In genomic region chr15:38312190-38312589, GRCh38 we compare ENCODE assay signal across 26 cellular contexts. TPM values are rescaled to one million over a fixed set of nuclear protein-coding genes. Genes with fewer than 3 reads are reported as not detected.
"Had no signal": no experiment of that assay in that cellular context is flagged by ENCODE, and none has a peak within 500 bp of the region (broad histone marks: within the 10 kb centered on the region; RNA-seq: fewer than 3 reads in every experiment).

No MANE protein-coding gene starts in this region.

- H3K4me1 ChIP-seq: gastrocnemius medialis, psoas muscle, testis had no signal

- H3K27ac ChIP-seq: epithelial cell of prostate, gastrocnemius medialis, left lung, psoas muscle, skin epidermis, spleen, testis, tibial artery had no signal

- H3K27ac Mint-ChIP-seq: naive thymus-derived CD4-positive, alpha-beta T cell; nephron; stimulated activated memory B cell treated with anti-CD40 and anti-IgM and Interleukin-4, amounts not matched to agents 10 μg/mL and 1 μg/mL and 100 μg/mL, for 72 hours; type B pancreatic cell had no signal

- H3K36me3 ChIP-seq: gastrocnemius medialis, left lung, spleen had no signal

- H3K9me3 Mint-ChIP-seq: naive thymus-derived CD4-positive, alpha-beta T cell; nephron; stimulated activated memory B cell treated with anti-CD40 and anti-IgM and Interleukin-4, amounts not matched to agents 10 μg/mL and 1 μg/mL and 100 μg/mL, for 72 hours; type B pancreatic cell had no signal

- H3K4me3 Mint-ChIP-seq: naive thymus-derived CD4-positive, alpha-beta T cell; nephron; stimulated activated memory B cell treated with anti-CD40 and anti-IgM and Interleukin-4, amounts not matched to agents 10 μg/mL and 1 μg/mL and 100 μg/mL, for 72 hours; type B pancreatic cell had no signal

- H3K4me3 ChIP-seq: dorsolateral prefrontal cortex, gastrocnemius medialis, left lung, psoas muscle, skin epidermis, spleen, testis, tibial artery had no signal

- ATAC-seq: esophagus mucosa; gastrocnemius medialis; left cardiac atrium; left lung; naive thymus-derived CD4-positive, alpha-beta T cell; psoas muscle; right cardiac atrium; stimulated activated memory B cell treated with anti-CD40 and anti-IgM and Interleukin-4, amounts not matched to agents 10 μg/mL and 1 μg/mL and 100 μg/mL, for 72 hours; stimulated activated naive CD8-positive, alpha-beta T cell treated with anti-CD3 and anti-CD28 coated beads, Interleukin-15, Interleukin-2, amounts not matched to agents 100 U/mL and 50 U/mL, for 24 hours had no signal

- H3K27me3 Mint-ChIP-seq: stimulated activated memory B cell treated with anti-CD40 and anti-IgM and Interleukin-4, amounts not matched to agents 10 μg/mL and 1 μg/mL and 100 μg/mL, for 72 hours; type B pancreatic cell had no signal

- DNase-seq: cortex of kidney; dorsolateral prefrontal cortex; effector CD4-positive, alpha-beta T cell; foreskin fibroblast; gastrocnemius medialis; head of caudate nucleus; left cardiac atrium; left lung; mesenchymal stem cell; midbrain; naive thymus-derived CD4-positive, alpha-beta T cell; nucleus accumbens; psoas muscle; right cardiac atrium; spleen; stimulated activated CD4-positive, alpha-beta T cell treated with anti-CD3 and anti-CD28 coated beads, Interleukin-4, amount 100 ng/mL, for 4 hours; stimulated activated naive CD8-positive, alpha-beta T cell treated with anti-CD3 and anti-CD28 coated beads, Interleukin-15, Interleukin-2, amounts not matched to agents 100 U/mL and 50 U/mL, for 24 hours; substantia nigra; testis; tibial artery had no signal

- H3K36me3 Mint-ChIP-seq: naive thymus-derived CD4-positive, alpha-beta T cell had no signal

- H3K9me3 ChIP-seq: gastrocnemius medialis, left lung, psoas muscle, spleen, testis, tibial artery had no signal

- H3K27me3 ChIP-seq: dorsolateral prefrontal cortex, gastrocnemius medialis, left lung, spleen, testis, tibial artery had no signal

RNA-seq across cellular contexts. Expression of gene SPRED1, which starts 59.6 kb away (rescaled TPM):
- polyA plus RNA-seq: naive thymus-derived CD4-positive, alpha-beta T cell had no signal
